In the genomic region with DNA sequence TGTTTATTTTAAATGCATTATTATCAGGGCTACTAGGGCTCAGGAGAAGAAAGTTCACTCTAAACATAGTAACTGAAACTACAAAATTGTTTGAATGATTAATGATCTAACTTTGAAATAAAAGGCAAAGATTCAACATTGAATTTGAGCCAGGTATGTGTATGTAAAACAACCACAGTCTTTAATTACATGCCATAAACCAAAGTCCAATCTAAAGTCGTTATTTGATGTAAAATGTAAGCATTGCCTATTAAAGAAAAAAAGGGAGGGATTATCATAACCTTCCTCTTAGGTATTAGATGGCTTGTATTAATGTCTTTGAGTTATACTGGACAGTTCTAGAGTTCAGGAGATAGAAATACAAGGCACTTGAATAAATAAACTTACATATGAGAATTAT, we compare ENCODE assay signal across 23 cellular contexts.
"Had no signal": no experiment of that assay in that cellular context is flagged by ENCODE, and none has a peak within 500 bp of the region (broad histone marks: within the 10 kb centered on the region; RNA-seq: fewer than 3 reads in every experiment).

No MANE protein-coding gene starts in this region.

- FAIRE-seq: bronchial epithelial cell, endothelial cell of umbilical vein had no signal

- ATAC-seq: activated CD4-positive, alpha-beta T cell treated with anti-CD3 and anti-CD28 coated beads for 36 hours; activated naive CD4-positive, alpha-beta T cell treated with anti-CD3 and anti-CD28 coated beads, Interleukin-2, amount 50 U/mL, for 72 hours; activated T-cell treated with anti-CD3 and anti-CD28 coated beads, Interleukin-2, amount 50 U/mL, for 72 hours had no signal

- H3K36me3 ChIP-seq: ascending aorta, colonic mucosa had no signal

- DNase-seq: activated CD4-positive, alpha-beta memory T cell treated with anti-CD3 and anti-CD28 coated beads, Interleukin-2, amount 10 ng/mL, durations not matched to agents 7 days and 5 days; activated CD4-positive, alpha-beta T cell treated with anti-CD3 and anti-CD28 coated beads for 36 hours; activated CD4-positive, alpha-beta T cell treated with anti-CD3 and anti-CD28 coated beads, Interleukin-2, amount 10 ng/mL, durations not matched to agents 24 days and 14 days; activated CD4-positive, CD25-positive, alpha-beta regulatory T cell; activated CD4-positive, CD25-positive, alpha-beta regulatory T cell treated with anti-CD3 and anti-CD28 coated beads, Interleukin-2, amount 50 U/mL, for 72 hours; activated CD8-positive, alpha-beta memory T cell treated with anti-CD3 and anti-CD28 coated beads, Interleukin-2, amount 50 U/mL, for 48 hours; activated gamma-delta T cell; activated naive CD4-positive, alpha-beta T cell; activated naive CD4-positive, alpha-beta T cell treated with anti-CD3 and anti-CD28 coated beads, Interleukin-2, amount 10 ng/mL, durations not matched to agents 7 days and 5 days; activated naive CD8-positive, alpha-beta T cell treated with anti-CD3 and anti-CD28 coated beads, Interleukin-2, amount 10 ng/mL, durations not matched to agents 7 days and 5 days; activated T-cell treated with anti-CD3 and anti-CD28 coated beads for 4 hours; activated T-cell treated with anti-CD3 and anti-CD28 coated beads, Interleukin-2, amount 50 U/mL, for 24 hours; activated T-cell treated with anti-CD3 and anti-CD28 coated beads, Interleukin-2, amount 50 U/mL, for 72 hours; colonic mucosa; effector CD8-positive, alpha-beta T cell; foreskin fibroblast; head of caudate nucleus; T-helper 2 cell had no signal

- H3K27ac ChIP-seq: ascending aorta, colonic mucosa, epithelial cell of prostate had no signal

- H3K4me1 ChIP-seq: ascending aorta, colonic mucosa had no signal

- H3K4me3 ChIP-seq: ascending aorta, colonic mucosa had no signal

- H3K27me3 ChIP-seq: ascending aorta, colonic mucosa had no signal

- H3K9me3 ChIP-seq: colonic mucosa had no signal
